Comparison of ENCODE assay signal across 9 cellular contexts in genomic region chr11:123235117-123235686, GRCh38. TPM values are rescaled to one million over a fixed set of nuclear protein-coding genes. Genes with fewer than 3 reads are reported as not detected.
DNase-seq lines count a peak whose midpoint lies in the region; ATAC-seq and TF ChIP-seq lines count a peak whose summit lies in the region.
"Had no signal": no experiment of that assay in that cellular context is flagged by ENCODE, and none has a peak within 500 bp of the region (broad histone marks: within the 10 kb centered on the region; RNA-seq: fewer than 3 reads in every experiment).

No MANE protein-coding gene starts in this region.

- DNase-seq in AG08396 (ENCODE audit: low spot score) (peak; percentile 38), HCEC 1CT (peak; percentile 39), fibroblast of the aortic adventitia (ENCODE audit: low read depth) (peak; percentile 54), SW480 (ENCODE audit: low spot score) (no peak)
- peak; percentile 44 for DNase-seq in activated CD4-positive, alpha-beta T cell treated with anti-CD3 and anti-CD28 coated beads, Interleukin-2, amount 50 U/mL, for 1 hour
- DNase-seq in stimulated activated CD4-positive, alpha-beta T cell treated with anti-CD3 and anti-CD28 coated beads, Interleukin-12 subunit alpha, Interleukin-12 subunit beta, amount 100 ng/mL, for 24 hours (ENCODE audit: low read depth in 2 of 2) = peak; percentile 14 to 45

- H3K4me3 ChIP-seq in fibroblast of the aortic adventitia (ENCODE audit: low read depth, low read length) = peak overlapping the region; percentile 45
- H3K4me3 ChIP-seq: HAP-1 had no signal

- ATAC-seq in GM19452 (IDR thresholded peaks at IDR 0.05; ENCODE audit: unreplicated experiment) = no peak
- ATAC-seq in HG03342 (IDR thresholded peaks at IDR 0.05; ENCODE audit: unreplicated experiment) = no peak

- TF ChIP-seq CTCF in fibroblast of the aortic adventitia (IDR thresholded peaks at IDR 0.05; ENCODE audit: insufficient read depth, low read length) = peak; percentile 79

RNA-seq across cellular contexts. Expression of gene CLMP, which starts 40.2 kb away (rescaled TPM):
- total RNA-seq in fibroblast of the aortic adventitia (ENCODE audit: low replicate concordance) = 187 and 235 TPM in 2 replicates
